In the genomic region with DNA sequence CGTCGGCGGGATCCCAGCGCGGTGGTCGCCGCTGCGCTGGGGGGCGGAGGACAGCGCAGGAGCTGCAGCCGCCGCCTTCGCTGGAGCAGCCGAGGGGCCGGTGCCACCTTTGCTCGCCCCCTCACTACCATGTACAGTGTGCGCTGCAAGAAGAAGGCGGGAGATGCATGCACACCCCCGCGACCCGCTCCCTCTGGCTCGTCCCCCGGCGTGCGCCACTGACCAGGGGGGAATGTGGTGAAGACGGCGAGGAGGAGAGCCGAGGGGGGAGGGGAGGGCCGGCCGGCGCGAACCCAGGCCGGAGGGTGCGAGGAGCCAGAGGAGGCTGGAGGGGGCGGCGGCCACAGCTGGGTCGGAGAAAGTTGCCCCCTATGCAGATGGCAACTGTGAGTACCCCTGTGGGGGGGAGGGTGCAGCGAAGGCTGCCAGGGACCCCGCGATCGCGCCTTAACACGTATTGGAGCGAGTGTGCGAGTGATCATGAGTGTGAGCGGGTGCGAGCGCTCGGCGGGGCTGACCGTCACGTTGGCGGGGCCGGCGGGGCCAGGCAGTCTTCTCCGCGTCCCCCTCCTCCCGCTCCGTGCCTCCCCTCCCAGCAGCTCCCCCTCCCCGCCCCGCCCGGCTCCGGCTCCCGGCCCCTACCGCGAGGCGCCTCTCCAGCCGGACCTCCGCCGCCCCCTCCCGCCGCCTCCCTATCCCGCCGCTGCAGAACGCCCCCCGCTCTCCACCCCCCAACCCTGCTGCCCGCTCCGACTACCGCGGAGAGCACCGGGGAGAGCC, we compare ENCODE assay signal across 9 cellular contexts. TPM values are rescaled to one million over a fixed set of nuclear protein-coding genes. Genes with fewer than 3 reads are reported as not detected.
DNase-seq lines count a peak whose midpoint lies in the region; ATAC-seq and TF ChIP-seq lines count a peak whose summit lies in the region.
"Had no signal": no experiment of that assay in that cellular context is flagged by ENCODE, and none has a peak within 500 bp of the region (broad histone marks: within the 10 kb centered on the region; RNA-seq: fewer than 3 reads in every experiment).

No MANE protein-coding gene starts in this region.

- H3K9me3 ChIP-seq in HEK293 (ENCODE audit: control insufficient read depth, insufficient read depth, low read depth, low read length) (no peaks in the 10 kb centered on the region), iPS-20b (ENCODE audit: insufficient read depth, low read depth, low read length) (no peaks in the 10 kb centered on the region)

- CTCF ChIA-PET in HEK293 (lab: Yijun Ruan, JAX) = no interaction called here

- H3K4me3 ChIP-seq in HEK293 (ENCODE audit: low read depth, low read length) (peak overlapping the region; percentile 70), iPS-20b (ENCODE audit: low read length) (peak overlapping the region; percentile 92)
- H3K4me3 ChIP-seq: GM12878 had no signal

- peaks cover 1% of the 10 kb centered on the region for H3K9me3 Mint-ChIP-seq in activated naive CD8-positive, alpha-beta T cell treated with anti-CD3 and anti-CD28 coated beads, Interleukin-2, amount 10 ng/mL, durations not matched to agents 7 days and 5 days
- no peaks in the 10 kb centered on the region for H3K9me3 Mint-ChIP-seq in stimulated activated effector memory CD8-positive, alpha-beta T cell treated with anti-CD3 and anti-CD28 coated beads, Interleukin-12 subunit alpha, Interleukin-12 subunit beta, amount 100 ng/mL, for 72 hours

- peak overlapping the region; percentile 59; the same call in 1 of the 2 replicates for H3K9ac ChIP-seq in iPS-20b (ENCODE audit: low read depth, low read length)

- no peaks in the 10 kb centered on the region for H3K36me3 Mint-ChIP-seq in activated naive CD8-positive, alpha-beta T cell treated with anti-CD3 and anti-CD28 coated beads, Interleukin-2, amount 10 ng/mL, durations not matched to agents 7 days and 5 days
- no peaks in the 10 kb centered on the region for H3K36me3 Mint-ChIP-seq in stimulated activated effector memory CD8-positive, alpha-beta T cell treated with anti-CD3 and anti-CD28 coated beads, Interleukin-12 subunit alpha, Interleukin-12 subunit beta, amount 100 ng/mL, for 72 hours

- peaks cover 45% of the 10 kb centered on the region for H3K27me3 Mint-ChIP-seq in activated naive CD8-positive, alpha-beta T cell treated with anti-CD3 and anti-CD28 coated beads, Interleukin-2, amount 10 ng/mL, durations not matched to agents 7 days and 5 days

- H3K27me3 ChIP-seq in iPS-20b (ENCODE audit: insufficient read depth, low read length) = peaks cover 59% of the 10 kb centered on the region

- H3K4me1 ChIP-seq in HEK293 (ENCODE audit: control insufficient read depth, insufficient read depth, low read length) (no peaks in the 10 kb centered on the region), iPS-20b (ENCODE audit: insufficient read depth, low read length) (peaks cover 5% of the 10 kb centered on the region)

- H3K4me3 Mint-ChIP-seq in activated naive CD8-positive, alpha-beta T cell treated with anti-CD3 and anti-CD28 coated beads, Interleukin-2, amount 10 ng/mL, durations not matched to agents 7 days and 5 days = peak overlapping the region; percentile 67
- H3K4me3 Mint-ChIP-seq in stimulated activated effector memory CD8-positive, alpha-beta T cell treated with anti-CD3 and anti-CD28 coated beads, Interleukin-12 subunit alpha, Interleukin-12 subunit beta, amount 100 ng/mL, for 72 hours = peak overlapping the region; percentile 73

- peaks cover 0 to 19% of the 10 kb centered on the region in 2 experiments; a peak in 1 of 3 replicates for H3K36me3 ChIP-seq in HEK293 (ENCODE audit: control insufficient read depth in 2 of 2, insufficient read depth in 1 of 2, low read length in 2 of 2)
- H3K36me3 ChIP-seq in iPS-20b (ENCODE audit: insufficient read depth, low read depth, low read length) = no peaks in the 10 kb centered on the region

- ATAC-seq in activated naive CD8-positive, alpha-beta T cell treated with anti-CD3 and anti-CD28 coated beads, Interleukin-2, amount 10 ng/mL, durations not matched to agents 7 days and 5 days (ENCODE audit: low read depth) = no peak
- ATAC-seq in stimulated activated effector memory CD8-positive, alpha-beta T cell treated with anti-CD3 and anti-CD28 coated beads, Interleukin-12 subunit alpha, Interleukin-12 subunit beta, amount 100 ng/mL, for 72 hours = peak; percentile 20
- ATAC-seq in GM19023 (IDR thresholded peaks at IDR 0.05; ENCODE audit: unreplicated experiment) (no peak), GM18907 (IDR thresholded peaks at IDR 0.05; ENCODE audit: unreplicated experiment) (no peak)

- peak; percentile 29 for DNase-seq in activated naive CD8-positive, alpha-beta T cell treated with anti-CD3 and anti-CD28 coated beads, Interleukin-2, amount 10 ng/mL, durations not matched to agents 7 days and 5 days
- no peak for DNase-seq in stimulated activated effector memory CD8-positive, alpha-beta T cell treated with anti-CD3 and anti-CD28 coated beads, Interleukin-12 subunit alpha, Interleukin-12 subunit beta, amount 100 ng/mL, for 72 hours (ENCODE audit: low spot score in 2 of 2)
- DNase-seq in stimulated activated CD4-positive, alpha-beta T cell treated with anti-CD3 and anti-CD28 coated beads, Interleukin-15, amount 100 ng/mL, for 24 hours = no peak

- H3K4me1 Mint-ChIP-seq in activated naive CD8-positive, alpha-beta T cell treated with anti-CD3 and anti-CD28 coated beads, Interleukin-2, amount 10 ng/mL, durations not matched to agents 7 days and 5 days = peaks cover 6% of the 10 kb centered on the region
- H3K4me1 Mint-ChIP-seq in stimulated activated effector memory CD8-positive, alpha-beta T cell treated with anti-CD3 and anti-CD28 coated beads, Interleukin-12 subunit alpha, Interleukin-12 subunit beta, amount 100 ng/mL, for 72 hours = peaks cover 18% of the 10 kb centered on the region

- peak overlapping the region; percentile 87 for H3K27ac ChIP-seq in 22Rv1
- no peak overlapping the region for H3K27ac ChIP-seq in HEK293 (ENCODE audit: extremely low read depth, low read depth, low read length)
- no peak overlapping the region for H3K27ac ChIP-seq in iPS-20b (ENCODE audit: low read length)

- POLR2A ChIA-PET in HEK293 (lab: Yijun Ruan, JAX) = no interaction called here
- POLR2A ChIA-PET in activated naive CD8-positive, alpha-beta T cell treated with anti-CD3 and anti-CD28 coated beads, Interleukin-2, amount 10 ng/mL, durations not matched to agents 7 days and 5 days (lab: Charles Lee) = no interaction called here

- TF ChIP-seq CTCF in 22Rv1 (IDR thresholded peaks at IDR 0.05) (no peak), HEK293 (tag by site-specific recombination; IDR thresholded peaks at IDR 0.05) (no peak)

- H3K27ac Mint-ChIP-seq in activated naive CD8-positive, alpha-beta T cell treated with anti-CD3 and anti-CD28 coated beads, Interleukin-2, amount 10 ng/mL, durations not matched to agents 7 days and 5 days = peak overlapping the region; percentile 38
- no peak overlapping the region for H3K27ac Mint-ChIP-seq in stimulated activated effector memory CD8-positive, alpha-beta T cell treated with anti-CD3 and anti-CD28 coated beads, Interleukin-12 subunit alpha, Interleukin-12 subunit beta, amount 100 ng/mL, for 72 hours

TF ChIP-seq in HEK293, 187 proteins besides CTCF, POLR2A, EP300 and RAD21 (continues in another document):
- TF ChIP-seq KLF7 (tag by site-specific recombination; IDR thresholded peaks at IDR 0.05; ENCODE audit: borderline replicate concordance) (no peak), ZNF202 (tag by site-specific recombination; IDR thresholded peaks at IDR 0.05; ENCODE audit: borderline replicate concordance) (no peak), ZNF341 (tag by site-specific recombination; IDR thresholded peaks at IDR 0.05; ENCODE audit: low read depth) (0 out of 2 replicates have a peak, but pooled peaks have one; percentile 17), ZNF48 (tag by site-specific recombination; IDR thresholded peaks at IDR 0.05) (no peak), BCL6B (tag by site-specific recombination; IDR thresholded peaks at IDR 0.05) (no peak), SETDB1 (IDR thresholded peaks at IDR 0.05; ENCODE audit: insufficient read length, low read length) (no peak), ZSCAN4 (tag by site-specific recombination; IDR thresholded peaks at IDR 0.05) (no peak), ZNF654 (tag by site-specific recombination; IDR thresholded peaks at IDR 0.05; ENCODE audit: low read depth) (no peak), GLIS1 (tag by site-specific recombination; IDR thresholded peaks at IDR 0.05) (peak; percentile 71), ZNF529 (tag by site-specific recombination; IDR thresholded peaks at IDR 0.05; ENCODE audit: insufficient replicate concordance) (no peak), ZNF510 (tag by site-specific recombination; IDR thresholded peaks at IDR 0.05; ENCODE audit: insufficient replicate concordance) (no peak), ZNF221 (tag by site-specific recombination; IDR thresholded peaks at IDR 0.05; ENCODE audit: borderline replicate concordance) (no peak), KLF8 (tag by site-specific recombination; IDR thresholded peaks at IDR 0.05) (no peak), ZNF521 (tag by site-specific recombination; IDR thresholded peaks at IDR 0.05) (no peak), ZNF184 (tag by site-specific recombination; IDR thresholded peaks at IDR 0.05) (no peak), ZNF660 (tag by site-specific recombination; IDR thresholded peaks at IDR 0.05) (no peak), YY2 (tag by site-specific recombination; IDR thresholded peaks at IDR 0.05) (no peak)

RNA-seq across cellular contexts. Expression of gene SLITRK5, which starts 0.8 kb away (rescaled TPM):
- not detected for total RNA-seq in activated naive CD8-positive, alpha-beta T cell treated with anti-CD3 and anti-CD28 coated beads, Interleukin-2, amount 10 ng/mL, durations not matched to agents 7 days and 5 days
